Comparison of ENCODE assay signal across 15 cellular contexts in genomic region chr1:45411510-45411899, GRCh38.
DNase-seq lines count a peak whose midpoint lies in the region; ATAC-seq, FAIRE-seq and TF ChIP-seq lines count a peak whose summit lies in the region.
"Had no signal": no experiment of that assay in that cellular context is flagged by ENCODE, and none has a peak within 500 bp of the region (broad histone marks: within the 10 kb centered on the region; RNA-seq: fewer than 3 reads in every experiment).

No MANE protein-coding gene starts in this region.

- H3K27me3 Mint-ChIP-seq in stimulated activated naive B cell treated with anti-CD40 and anti-IgM and Interleukin-4, amounts not matched to agents 10 μg/mL and 1 μg/mL and 100 μg/mL, for 72 hours, result no peaks in the 10 kb centered on the region
- H3K27me3 Mint-ChIP-seq: effector memory CD8-positive, alpha-beta T cell had no signal

- TF ChIP-seq CTCF in epithelial cell of esophagus (IDR thresholded peaks at IDR 0.05; ENCODE audit: insufficient read depth, low read depth, low read length, missing control alignments), result no peak

- no peaks in the 10 kb centered on the region for H3K9me3 Mint-ChIP-seq in stimulated activated naive B cell treated with anti-CD40 and anti-IgM and Interleukin-4, amounts not matched to agents 10 μg/mL and 1 μg/mL and 100 μg/mL, for 72 hours
- H3K9me3 Mint-ChIP-seq: effector memory CD8-positive, alpha-beta T cell; T-helper 1 cell treated with Interleukin-12 subunit alpha and Interleukin-12 subunit beta and Interleukin-4 antibody, amounts not matched to agents 30 μg/mL and 1 μg/mL, for 36 hours had no signal

- H3K4me1 Mint-ChIP-seq in stimulated activated naive B cell treated with anti-CD40 and anti-IgM and Interleukin-4, amounts not matched to agents 10 μg/mL and 1 μg/mL and 100 μg/mL, for 72 hours, result peaks cover 43 to 61% of the 10 kb centered on the region in 2 donors

- H3K4me3 ChIP-seq in epithelial cell of esophagus (ENCODE audit: low read length), result no peak overlapping the region
- H3K4me3 ChIP-seq: left lung, pancreas, thyroid gland had no signal

- peak overlapping the region; percentile 72 for H3K27ac Mint-ChIP-seq in stimulated activated naive B cell treated with anti-CD40 and anti-IgM and Interleukin-4, amounts not matched to agents 10 μg/mL and 1 μg/mL and 100 μg/mL, for 72 hours
- H3K27ac Mint-ChIP-seq: effector memory CD8-positive, alpha-beta T cell; T-helper 1 cell treated with Interleukin-12 subunit alpha and Interleukin-12 subunit beta and Interleukin-4 antibody, amounts not matched to agents 30 μg/mL and 1 μg/mL, for 36 hours had no signal

- no peak overlapping the region for H3K4me3 Mint-ChIP-seq in stimulated activated naive B cell treated with anti-CD40 and anti-IgM and Interleukin-4, amounts not matched to agents 10 μg/mL and 1 μg/mL and 100 μg/mL, for 72 hours
- H3K4me3 Mint-ChIP-seq: effector memory CD8-positive, alpha-beta T cell; T-helper 1 cell treated with Interleukin-12 subunit alpha and Interleukin-12 subunit beta and Interleukin-4 antibody, amounts not matched to agents 30 μg/mL and 1 μg/mL, for 36 hours had no signal

- no peak for DNase-seq in GM19239 (ENCODE audit: insufficient read length, low spot score)
- peak; percentile 6 for DNase-seq in NCI-H2227 treated with DMSO at 0.1 percent for 48 hours (lab: John Stamatoyannopoulos, UW)
- DNase-seq in epithelial cell of esophagus (ENCODE audit: low read depth), result peak; percentile 2
- DNase-seq in stimulated activated naive B cell treated with anti-CD40 and anti-IgM and Interleukin-4, amounts not matched to agents 10 μg/mL and 1 μg/mL and 100 μg/mL, for 72 hours, result no peak
- no peak for DNase-seq in 8988T
- DNase-seq in foreskin melanocyte, result no peak
- DNase-seq in GOT3 (lab: John Stamatoyannopoulos, UW), result no peak
- DNase-seq: activated effector memory CD4-positive, alpha-beta T cell treated with anti-CD3 and anti-CD28 coated beads, Interleukin-2, amount 50 U/mL, for 16 hours; effector memory CD8-positive, alpha-beta T cell; left lung; NCI-H1930; NCI-H82; pancreas; thyroid gland had no signal

- peak; percentile 39 for FAIRE-seq in GM19239 (lab: Jason Lieb, UNC)
- FAIRE-seq: pancreas had no signal

- ATAC-seq in stimulated activated naive B cell treated with anti-CD40 and anti-IgM and Interleukin-4, amounts not matched to agents 10 μg/mL and 1 μg/mL and 100 μg/mL, for 72 hours (replicated peaks), result no peak
- ATAC-seq: effector memory CD8-positive, alpha-beta T cell; left lung; pancreas had no signal

- peaks cover 0 to 5% of the 10 kb centered on the region in 2 donors for H3K36me3 Mint-ChIP-seq in stimulated activated naive B cell treated with anti-CD40 and anti-IgM and Interleukin-4, amounts not matched to agents 10 μg/mL and 1 μg/mL and 100 μg/mL, for 72 hours

Comparison
In these comparisons a context has a peak if more than half of its experiments do, and no peak if none do; other contexts are left out.
1. DNase-seq: peak in NCI-H2227 treated with DMSO at 0.1 percent for 48 hours (single experiment) and epithelial cell of esophagus (single experiment); none in GM19239 (single experiment), stimulated activated naive B cell treated with anti-CD40 and anti-IgM and Interleukin-4, amounts not matched to agents 10 μg/mL and 1 μg/mL and 100 μg/mL, for 72 hours (single experiment), 8988T (single experiment), foreskin melanocyte (single experiment) and GOT3 (single experiment).